In the genomic region with DNA sequence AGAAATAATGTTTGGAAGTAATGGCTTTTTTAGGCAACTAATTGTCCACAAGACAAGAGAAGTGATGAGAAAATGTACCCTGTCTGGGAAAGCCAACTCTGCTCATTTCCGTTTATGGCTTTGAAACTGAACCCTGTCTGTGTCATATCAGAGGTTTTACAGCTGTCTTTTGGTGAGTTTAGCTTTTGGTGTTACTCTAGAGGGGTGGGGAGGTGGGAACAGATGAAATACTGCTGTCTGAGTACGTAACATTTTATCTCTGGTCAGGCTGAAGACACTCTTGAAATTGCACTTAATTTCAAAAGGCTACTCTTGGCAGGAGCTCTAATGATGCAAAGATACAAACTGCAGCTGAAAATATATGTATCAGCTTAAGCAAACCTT, we compare ENCODE assay signal across 8 cellular contexts.
DNase-seq lines count a peak whose midpoint lies in the region; ATAC-seq, FAIRE-seq and TF ChIP-seq lines count a peak whose summit lies in the region.
"Not testable (repeated sequence)": the region's sequence is repeated elsewhere in the genome, so short reads cannot be mapped to it uniquely, and the experiment has no call there.

No MANE protein-coding gene starts in this region.

- POLR2A ChIA-PET in activated CD4-positive, alpha-beta T cell treated with anti-CD3 and anti-CD28 coated beads for 36 hours (lab: Charles Lee); naive thymus-derived CD4-positive, alpha-beta T cell (lab: Charles Lee): not testable (repeated sequence)

- H3K4me3 Mint-ChIP-seq in activated CD4-positive, alpha-beta T cell treated with anti-CD3 and anti-CD28 coated beads for 36 hours, result not testable (repeated sequence)
- H3K4me3 Mint-ChIP-seq in naive thymus-derived CD4-positive, alpha-beta T cell, result peak overlapping the region in 1 of 10 donors; percentile 48

- not testable (repeated sequence) for H3K27ac Mint-ChIP-seq in activated CD4-positive, alpha-beta T cell treated with anti-CD3 and anti-CD28 coated beads for 36 hours
- H3K27ac Mint-ChIP-seq in naive thymus-derived CD4-positive, alpha-beta T cell, result peak overlapping the region in 5 of 9 donors; percentile 41 to 78 (median 60)

- not testable (repeated sequence) for H3K27ac ChIP-seq in naive thymus-derived CD4-positive, alpha-beta T cell (ENCODE audit: low read depth, low read length)

- not testable (repeated sequence) for DNase-seq in GM12891 (ENCODE audit: insufficient read length, low spot score); activated CD4-positive, alpha-beta T cell treated with anti-CD3 and anti-CD28 coated beads for 36 hours; naive thymus-derived CD4-positive, alpha-beta T cell
- peak; percentile 50 for DNase-seq in fibroblast of villous mesenchyme (ENCODE audit: low read depth)

- not testable (repeated sequence) for TF ChIP-seq CTCF in fibroblast of villous mesenchyme (IDR thresholded peaks at IDR 0.05; ENCODE audit: insufficient read depth, low read depth, low read length)

- H3K27me3 ChIP-seq in naive thymus-derived CD4-positive, alpha-beta T cell (ENCODE audit: control insufficient read depth in 2 of 2, insufficient read depth in 2 of 2, low read length in 2 of 2), result not testable (repeated sequence)

- ATAC-seq in GM19023 (IDR thresholded peaks at IDR 0.05; ENCODE audit: unreplicated experiment) (peak; percentile 94), GM21576 (IDR thresholded peaks at IDR 0.05; ENCODE audit: unreplicated experiment) (peak; percentile 89), HG02938 (IDR thresholded peaks at IDR 0.05; ENCODE audit: unreplicated experiment) (peak; percentile 79), HG03432 (IDR thresholded peaks at IDR 0.05; ENCODE audit: unreplicated experiment) (peak; percentile 98)
- peak; percentile 78 for ATAC-seq in activated CD4-positive, alpha-beta T cell treated with anti-CD3 and anti-CD28 coated beads for 36 hours
- not testable (repeated sequence) for ATAC-seq in naive thymus-derived CD4-positive, alpha-beta T cell

- not testable (repeated sequence) for H3K36me3 Mint-ChIP-seq in activated CD4-positive, alpha-beta T cell treated with anti-CD3 and anti-CD28 coated beads for 36 hours (ENCODE audit: low read depth)
- H3K36me3 Mint-ChIP-seq in naive thymus-derived CD4-positive, alpha-beta T cell, result peaks cover 0 to 16% (median 8%) of the 10 kb centered on the region in 5 donors

- FAIRE-seq in GM12891 (lab: Jason Lieb, UNC), result peak; percentile 85

- CTCF ChIA-PET in activated CD4-positive, alpha-beta T cell treated with anti-CD3 and anti-CD28 coated beads for 36 hours (lab: Charles Lee); naive thymus-derived CD4-positive, alpha-beta T cell (lab: Charles Lee): not testable (repeated sequence)

- H3K4me1 Mint-ChIP-seq in activated CD4-positive, alpha-beta T cell treated with anti-CD3 and anti-CD28 coated beads for 36 hours, result peaks cover 21% of the 10 kb centered on the region
- peaks cover 15 to 33% (median 25%) of the 10 kb centered on the region in 7 donors for H3K4me1 Mint-ChIP-seq in naive thymus-derived CD4-positive, alpha-beta T cell

- H3K4me3 ChIP-seq in fibroblast of villous mesenchyme (ENCODE audit: low read depth, low read length); naive thymus-derived CD4-positive, alpha-beta T cell (ENCODE audit: low read length): not testable (repeated sequence)

- not testable (repeated sequence) for TF ChIP-seq POLR2A in GM12891 (IDR thresholded peaks at IDR 0.05; ENCODE audit: low read depth, low read length)

- not testable (repeated sequence) for H3K27me3 Mint-ChIP-seq in activated CD4-positive, alpha-beta T cell treated with anti-CD3 and anti-CD28 coated beads for 36 hours; naive thymus-derived CD4-positive, alpha-beta T cell

- intact Hi-C loops in activated CD4-positive, alpha-beta T cell treated with anti-CD3 and anti-CD28 coated beads for 36 hours (cut with DNase I, micrococcal nuclease); naive thymus-derived CD4-positive, alpha-beta T cell (cut with micrococcal nuclease): not testable (repeated sequence)

- H3K9me3 ChIP-seq in naive thymus-derived CD4-positive, alpha-beta T cell (ENCODE audit: control insufficient read depth in 2 of 3, low read length in 3 of 3), result not testable (repeated sequence)

- not testable (repeated sequence) for H3K36me3 ChIP-seq in naive thymus-derived CD4-positive, alpha-beta T cell (ENCODE audit: control insufficient read depth in 2 of 3, insufficient read depth in 3 of 3, low read length in 3 of 3)

- H3K4me1 ChIP-seq in naive thymus-derived CD4-positive, alpha-beta T cell (ENCODE audit: control insufficient read depth in 2 of 2, insufficient read depth in 2 of 2, low read length in 2 of 2), result not testable (repeated sequence)

- H3K9me3 Mint-ChIP-seq in activated CD4-positive, alpha-beta T cell treated with anti-CD3 and anti-CD28 coated beads for 36 hours (ENCODE audit: low read depth); naive thymus-derived CD4-positive, alpha-beta T cell: not testable (repeated sequence)
